8 cellular contexts compared by ENCODE assay signal in the genomic region with DNA sequence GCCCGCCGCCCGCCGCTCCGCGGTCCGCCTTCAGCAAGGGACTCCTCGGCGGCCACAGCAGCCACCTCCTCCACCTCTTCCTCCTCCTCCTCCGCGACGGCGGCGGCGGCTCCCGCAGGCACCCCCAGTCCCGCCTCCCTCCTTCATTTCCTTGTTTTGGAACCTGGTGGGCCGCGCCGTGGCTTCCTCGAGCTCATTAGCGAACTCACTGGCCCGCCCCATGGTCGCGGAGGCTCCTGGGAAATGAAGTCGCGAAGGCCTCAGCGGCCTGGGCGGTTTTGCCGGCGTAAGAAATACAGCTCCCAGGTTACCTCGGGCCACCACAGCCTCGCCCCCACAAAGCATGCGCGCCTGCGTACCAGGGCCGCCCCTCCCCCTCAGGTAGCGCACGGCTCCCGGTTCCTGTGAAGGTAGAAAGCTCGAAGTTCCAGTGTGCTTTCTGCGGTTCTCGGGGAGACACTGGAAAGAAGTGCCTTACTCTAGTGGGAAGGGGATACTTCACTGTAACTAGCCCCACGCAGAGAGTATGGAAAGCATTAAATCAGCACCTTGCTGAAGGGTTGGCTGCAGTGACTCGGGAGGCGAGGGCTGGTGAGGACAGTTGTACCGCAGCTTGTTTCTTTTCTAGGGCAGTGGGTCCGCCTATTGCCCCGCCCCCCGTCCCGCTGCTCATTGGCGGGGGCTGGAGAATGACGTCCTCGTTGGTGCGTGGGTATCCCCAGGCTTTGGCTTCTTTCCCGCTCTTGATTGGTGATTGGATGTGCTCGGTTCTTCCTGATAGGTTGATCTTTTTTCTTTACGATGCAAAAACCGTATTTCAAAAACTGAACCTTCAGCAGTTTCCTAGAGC. TPM values are rescaled to one million over a fixed set of nuclear protein-coding genes. Genes with fewer than 3 reads are reported as not detected.
DNase-seq lines count a peak whose midpoint lies in the region; ATAC-seq lines count a peak whose summit lies in the region.

A gene (minus strand): TSS at position 210 of the 850 bp plus-strand sequence. CDS start 333 bp downstream, outside the sequence.

- H3K9ac ChIP-seq in BLaER1: peak within 1 kb of the TSS; percentile 97

- CTCF ChIA-PET in activated CD4-positive, alpha-beta T cell treated with anti-CD3 and anti-CD28 coated beads, Interleukin-2, amount 10 ng/mL, durations not matched to agents 7 days and 5 days (lab: Charles Lee): interaction anchor here (0.6 to 1.3 kb wide), 10 partner anchors 13 to 788 kb away, joined by 3 to 4 read pairs (median 3); no protein-coding TSS in a partner anchor

- H3K4me3 Mint-ChIP-seq in activated CD4-positive, alpha-beta T cell treated with anti-CD3 and anti-CD28 coated beads, Interleukin-2, amount 10 ng/mL, durations not matched to agents 7 days and 5 days: peak within 1 kb of the TSS; percentile 99

- no peaks in the 10 kb centered on the region for H3K36me3 ChIP-seq in BLaER1

- peaks cover 2% of the 10 kb centered on the region for H3K9me3 Mint-ChIP-seq in activated CD4-positive, alpha-beta T cell treated with anti-CD3 and anti-CD28 coated beads, Interleukin-2, amount 10 ng/mL, durations not matched to agents 7 days and 5 days

- no peaks in the 10 kb centered on the region for H3K27me3 ChIP-seq in BLaER1

- peak within 1 kb of the TSS; percentile 96 for H3K4me3 ChIP-seq in BLaER1

- peak within 1 kb of the TSS; percentile 90 for H3K4me2 ChIP-seq in BLaER1

- H3K36me3 Mint-ChIP-seq in activated CD4-positive, alpha-beta T cell treated with anti-CD3 and anti-CD28 coated beads, Interleukin-2, amount 10 ng/mL, durations not matched to agents 7 days and 5 days (ENCODE audit: low read depth): peaks cover 5% of the 10 kb centered on the region

- POLR2A ChIA-PET in activated CD4-positive, alpha-beta T cell treated with anti-CD3 and anti-CD28 coated beads, Interleukin-2, amount 10 ng/mL, durations not matched to agents 7 days and 5 days (lab: Charles Lee): interaction anchor here (0.6 to 3.5 kb wide), 9 partner anchors 60 to 255 kb away, joined by 3 to 89 read pairs (median 3); a partner anchor contains a TSS

- peaks cover 29% of the 10 kb centered on the region for H4K20me1 ChIP-seq in BLaER1

- DNase-seq in NCI-H69 (lab: John Stamatoyannopoulos, UW): peak; percentile 97
- DNase-seq in activated CD4-positive, alpha-beta T cell treated with anti-CD3 and anti-CD28 coated beads, Interleukin-2, amount 10 ng/mL, durations not matched to agents 7 days and 5 days: peak; percentile 99
- peak; percentile 67 for DNase-seq in cortex of kidney (lab: John Stamatoyannopoulos, UW)
- DNase-seq in left kidney (ENCODE audit: low read depth, low spot score): peak; percentile 100
- peak; percentile 97 to 99 for DNase-seq in stimulated activated CD4-positive, alpha-beta T cell treated with anti-CD3 and anti-CD28 coated beads, Interleukin-2, amount 100 ng/mL, for 24 hours

- peak within 1 kb of the TSS; percentile 99 for H3K27ac Mint-ChIP-seq in activated CD4-positive, alpha-beta T cell treated with anti-CD3 and anti-CD28 coated beads, Interleukin-2, amount 10 ng/mL, durations not matched to agents 7 days and 5 days

- H3K4me1 Mint-ChIP-seq in activated CD4-positive, alpha-beta T cell treated with anti-CD3 and anti-CD28 coated beads, Interleukin-2, amount 10 ng/mL, durations not matched to agents 7 days and 5 days: peaks cover 41% of the 10 kb centered on the region

- H3K27ac ChIP-seq in BLaER1: peak within 1 kb of the TSS; percentile 96

- H3K9me3 ChIP-seq in BLaER1: no peaks in the 10 kb centered on the region

- ATAC-seq in GM19328 (IDR thresholded peaks at IDR 0.05; ENCODE audit: unreplicated experiment) (peak; percentile 74), HG03520 (IDR thresholded peaks at IDR 0.05; ENCODE audit: unreplicated experiment) (peak; percentile 69)

- no peaks in the 10 kb centered on the region for H3K27me3 Mint-ChIP-seq in activated CD4-positive, alpha-beta T cell treated with anti-CD3 and anti-CD28 coated beads, Interleukin-2, amount 10 ng/mL, durations not matched to agents 7 days and 5 days

- H3K4me1 ChIP-seq in BLaER1: peaks cover 41% of the 10 kb centered on the region

RNA-seq across cellular contexts. Expression of the gene that starts here (rescaled TPM):
- 10 to 100 TPM; 26.5 to 27.3 TPM for total RNA-seq in activated CD4-positive, alpha-beta T cell treated with anti-CD3 and anti-CD28 coated beads, Interleukin-2, amount 10 ng/mL, durations not matched to agents 7 days and 5 days

Comparison
In these comparisons a context has a peak if more than half of its experiments do, and no peak if none do; other contexts are left out.
1. Peak in every context shown above with its lines: DNase-seq, ATAC-seq, H3K4me3 ChIP-seq and H3K27ac ChIP-seq.